ENCODE assay signal across 19 cellular contexts in the genomic region with DNA sequence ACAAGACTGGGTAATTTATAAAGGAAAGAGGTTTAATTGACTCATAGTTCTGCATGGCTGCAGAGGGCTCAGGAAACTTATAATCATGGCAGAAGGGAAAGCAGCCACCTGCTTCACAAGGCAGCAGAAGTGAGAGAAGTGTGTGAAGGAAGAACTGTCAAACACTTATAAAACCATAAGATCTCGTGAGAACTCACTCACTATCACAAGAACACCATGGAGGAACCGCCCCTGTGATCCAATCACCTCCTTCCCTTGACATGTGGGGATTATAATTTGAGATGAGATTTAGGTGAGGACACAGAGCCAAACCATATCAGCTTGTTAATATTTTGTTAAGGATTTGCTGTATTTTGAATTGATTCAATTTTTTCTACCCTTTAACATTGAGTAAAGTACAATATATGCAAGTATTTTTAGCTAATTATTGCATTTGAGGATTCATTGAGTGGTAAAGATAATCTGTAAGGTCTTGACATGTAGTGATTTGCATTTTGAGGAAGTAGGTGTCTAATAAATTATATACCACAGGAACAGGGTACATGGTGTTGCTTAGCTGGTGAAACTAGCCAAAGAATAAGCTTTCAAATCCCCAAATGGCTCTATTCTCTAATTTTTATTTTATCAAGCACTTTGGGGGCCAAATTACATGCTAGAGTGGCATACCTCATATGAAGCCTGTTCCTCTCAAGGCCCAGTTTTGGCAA.
"Had no signal": no experiment of that assay in that cellular context is flagged by ENCODE, and none has a peak within 500 bp of the region (broad histone marks: within the 10 kb centered on the region; RNA-seq: fewer than 3 reads in every experiment).

No MANE protein-coding gene starts in this region.

- H3K27ac Mint-ChIP-seq: activated CD4-positive, alpha-beta T cell treated with anti-CD3 and anti-CD28 coated beads, Interleukin-2, amount 10 ng/mL, durations not matched to agents 7 days and 5 days; activated CD8-positive, alpha-beta T cell treated with anti-CD3 and anti-CD28 coated beads, Interleukin-2, amount 10 ng/mL, durations not matched to agents 7 days and 5 days; activated naive CD8-positive, alpha-beta T cell treated with anti-CD3 and anti-CD28 coated beads, Interleukin-2, amount 10 ng/mL, durations not matched to agents 7 days and 5 days; activated T-cell treated with anti-CD3 and anti-CD28 coated beads, Interleukin-2, amount 50 U/mL, for 24 hours; activated T-helper 2 cell treated with anti-CD3 and anti-CD28 coated beads, Interferon-gamma antibody, Interleukin-2, Interleukin-4, amounts not matched to agents 10 μg/mL and 5 μg/mL and 100 μg/mL, durations not matched to agents 14 hours and 24 hours and 36 hours; dendritic cell treated with granulocyte-macrophage colony-stimulating factor and Interleukin-4, amounts not matched to agents 40 ng/mL and 50 ng/mL, for 4 days; natural killer cell; stimulated activated effector memory CD8-positive, alpha-beta T cell treated with anti-CD3 and anti-CD28 coated beads, Interleukin-12 subunit alpha, Interleukin-12 subunit beta, amount 100 ng/mL, for 72 hours; type B pancreatic cell had no signal

- ATAC-seq: activated CD8-positive, alpha-beta T cell treated with anti-CD3 and anti-CD28 coated beads, Interleukin-2, amount 10 ng/mL, durations not matched to agents 7 days and 5 days; esophagus mucosa; left colon; lower lobe of right lung; natural killer cell; pancreas; stimulated activated effector memory CD8-positive, alpha-beta T cell treated with anti-CD3 and anti-CD28 coated beads, Interleukin-12 subunit alpha, Interleukin-12 subunit beta, amount 100 ng/mL, for 72 hours had no signal

- H3K4me3 Mint-ChIP-seq: activated CD4-positive, alpha-beta T cell treated with anti-CD3 and anti-CD28 coated beads, Interleukin-2, amount 10 ng/mL, durations not matched to agents 7 days and 5 days; activated CD8-positive, alpha-beta T cell treated with anti-CD3 and anti-CD28 coated beads, Interleukin-2, amount 10 ng/mL, durations not matched to agents 7 days and 5 days; activated naive CD8-positive, alpha-beta T cell treated with anti-CD3 and anti-CD28 coated beads, Interleukin-2, amount 10 ng/mL, durations not matched to agents 7 days and 5 days; activated T-cell treated with anti-CD3 and anti-CD28 coated beads, Interleukin-2, amount 50 U/mL, for 24 hours; dendritic cell treated with granulocyte-macrophage colony-stimulating factor and Interleukin-4, amounts not matched to agents 40 ng/mL and 50 ng/mL, for 4 days; natural killer cell; stimulated activated effector memory CD8-positive, alpha-beta T cell treated with anti-CD3 and anti-CD28 coated beads, Interleukin-12 subunit alpha, Interleukin-12 subunit beta, amount 100 ng/mL, for 72 hours; type B pancreatic cell had no signal

- DNase-seq: activated CD4-positive, alpha-beta T cell treated with anti-CD3 and anti-CD28 coated beads, Interleukin-2, amount 10 ng/mL, durations not matched to agents 7 days and 5 days; activated CD8-positive, alpha-beta T cell treated with anti-CD3 and anti-CD28 coated beads, Interleukin-2, amount 10 ng/mL, durations not matched to agents 7 days and 5 days; activated naive CD4-positive, alpha-beta T cell treated with Interleukin-2 at 50 U/mL for 16 hours; activated naive CD8-positive, alpha-beta T cell treated with anti-CD3 and anti-CD28 coated beads, Interleukin-2, amount 10 ng/mL, durations not matched to agents 7 days and 5 days; activated T-cell treated with anti-CD3 and anti-CD28 coated beads, Interleukin-2, amount 50 U/mL, for 24 hours; amygdala; effector CD8-positive, alpha-beta T cell; left colon; lower lobe of right lung; natural killer cell; pancreas; sigmoid colon; stimulated activated CD4-positive, alpha-beta T cell treated with anti-CD3 and anti-CD28 coated beads, Interleukin-4, amount 100 ng/mL, for 24 hours; testis had no signal

- H3K27me3 Mint-ChIP-seq: dendritic cell treated with granulocyte-macrophage colony-stimulating factor and Interleukin-4, amounts not matched to agents 40 ng/mL and 50 ng/mL, for 4 days had no signal

- H3K9me3 Mint-ChIP-seq: activated CD4-positive, alpha-beta T cell treated with anti-CD3 and anti-CD28 coated beads, Interleukin-2, amount 10 ng/mL, durations not matched to agents 7 days and 5 days; activated naive CD8-positive, alpha-beta T cell treated with anti-CD3 and anti-CD28 coated beads, Interleukin-2, amount 10 ng/mL, durations not matched to agents 7 days and 5 days; activated T-cell treated with anti-CD3 and anti-CD28 coated beads, Interleukin-2, amount 50 U/mL, for 24 hours; activated T-helper 2 cell treated with anti-CD3 and anti-CD28 coated beads, Interferon-gamma antibody, Interleukin-2, Interleukin-4, amounts not matched to agents 10 μg/mL and 5 μg/mL and 100 μg/mL, durations not matched to agents 14 hours and 24 hours and 36 hours; dendritic cell treated with granulocyte-macrophage colony-stimulating factor and Interleukin-4, amounts not matched to agents 40 ng/mL and 50 ng/mL, for 4 days; natural killer cell; stimulated activated effector memory CD8-positive, alpha-beta T cell treated with anti-CD3 and anti-CD28 coated beads, Interleukin-12 subunit alpha, Interleukin-12 subunit beta, amount 100 ng/mL, for 72 hours; type B pancreatic cell had no signal

- H3K36me3 Mint-ChIP-seq: activated naive CD8-positive, alpha-beta T cell treated with anti-CD3 and anti-CD28 coated beads, Interleukin-2, amount 10 ng/mL, durations not matched to agents 7 days and 5 days; natural killer cell; type B pancreatic cell had no signal
